Comparison of ENCODE assay signal across 8 cellular contexts in the genomic region with DNA sequence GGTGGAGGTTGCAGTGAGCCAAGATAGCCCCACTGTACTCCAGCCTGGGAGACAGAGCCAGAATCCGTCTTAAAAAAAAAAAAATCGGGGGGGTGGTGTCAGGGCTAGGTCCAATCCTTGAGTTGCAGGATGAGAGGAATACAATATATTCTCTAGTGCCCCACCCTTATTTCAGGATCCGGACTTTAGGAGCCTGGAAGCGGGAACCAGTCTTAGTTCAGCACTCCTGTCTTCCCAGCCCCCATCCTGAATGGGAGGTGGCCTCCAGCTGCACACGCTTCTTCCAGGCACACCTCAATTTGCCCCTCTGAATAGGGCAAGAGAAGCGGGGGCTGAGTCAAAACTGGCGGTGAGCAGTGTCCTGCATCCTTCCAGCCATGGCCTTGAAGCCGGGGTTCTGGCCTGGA. TPM values are rescaled to one million over a fixed set of nuclear protein-coding genes. Genes with fewer than 3 reads are reported as not detected.
DNase-seq lines count a peak whose midpoint lies in the region; ATAC-seq and TF ChIP-seq lines count a peak whose summit lies in the region.

No MANE protein-coding gene starts in this region.

- in situ Hi-C loops in mammary epithelial cell (cut with MboI; ENCODE audit: low sequenced_read_pairs in 2 of 2), result no loop called here
- in situ Hi-C loops in GM13976 (cut with MboI; ENCODE audit: low sequenced_read_pairs, unreplicated experiment), result no loop called here

- peak overlapping the region; percentile 89 for H3K4me3 Mint-ChIP-seq in stimulated activated naive CD8-positive, alpha-beta T cell treated with anti-CD3 and anti-CD28 coated beads, Interleukin-15, Interleukin-2, amounts not matched to agents 100 ng/mL and 50 ng/mL, for 24 hours

- no peak for DNase-seq in stimulated activated naive CD8-positive, alpha-beta T cell treated with anti-CD3 and anti-CD28 coated beads, Interleukin-15, Interleukin-2, amounts not matched to agents 100 U/mL and 50 U/mL, for 24 hours
- peak; percentile 60 for DNase-seq in mammary epithelial cell
- peak in 1 of 3 donors; percentile 75 for DNase-seq in mucosa of descending colon
- no peak for DNase-seq in HuH-7.5 (ENCODE audit: low spot score)
- no peak for DNase-seq in GM13976 (ENCODE audit: low spot score)

- peak overlapping the region; percentile 93 for H3K27ac Mint-ChIP-seq in stimulated activated naive CD8-positive, alpha-beta T cell treated with anti-CD3 and anti-CD28 coated beads, Interleukin-15, Interleukin-2, amounts not matched to agents 100 ng/mL and 50 ng/mL, for 24 hours

- H3K27me3 ChIP-seq in mammary epithelial cell (ENCODE audit: insufficient read depth, low read length), result peaks cover 4% of the 10 kb centered on the region

- no peaks in the 10 kb centered on the region for H3K36me3 ChIP-seq in mammary epithelial cell (ENCODE audit: insufficient read depth, low read length)
- H3K36me3 ChIP-seq in mucosa of descending colon (ENCODE audit: low read depth), result no peaks in the 10 kb centered on the region

- ATAC-seq in stimulated activated naive CD8-positive, alpha-beta T cell treated with anti-CD3 and anti-CD28 coated beads, Interleukin-15, Interleukin-2, amounts not matched to agents 100 U/mL and 50 U/mL, for 24 hours, result no peak
- ATAC-seq in mucosa of descending colon, result peak; percentile 0
- ATAC-seq in GM18511 (IDR thresholded peaks at IDR 0.05; ENCODE audit: unreplicated experiment), result no peak
- no peak for ATAC-seq in GM19455 (IDR thresholded peaks at IDR 0.05; ENCODE audit: unreplicated experiment)

- H3K27me3 Mint-ChIP-seq in stimulated activated naive CD8-positive, alpha-beta T cell treated with anti-CD3 and anti-CD28 coated beads, Interleukin-15, Interleukin-2, amounts not matched to agents 100 ng/mL and 50 ng/mL, for 24 hours, result peaks cover 8% of the 10 kb centered on the region

- no peaks in the 10 kb centered on the region for H3K9me3 Mint-ChIP-seq in stimulated activated naive CD8-positive, alpha-beta T cell treated with anti-CD3 and anti-CD28 coated beads, Interleukin-15, Interleukin-2, amounts not matched to agents 100 ng/mL and 50 ng/mL, for 24 hours

- intact Hi-C loops in mammary epithelial cell (cut with micrococcal nuclease) (loop anchor here (1.0 to 5.0 kb wide), 4 partner anchors 18 to 298 kb away; a partner anchor contains a TSS), mucosa of descending colon (cut with DNase I, micrococcal nuclease) (loop anchor here in 1 of 2 donors (5.0 kb wide), 1 partner anchor 232 kb away; no protein-coding TSS in a partner anchor)

- dilution Hi-C loops in mammary epithelial cell (cut with HindIII; ENCODE audit: low sequenced_read_pairs), result no loop called here

- peak overlapping the region; percentile 94 for H3K4me2 ChIP-seq in mammary epithelial cell (ENCODE audit: insufficient read depth, low read depth, low read length)

- WGBS in mammary epithelial cell (ENCODE audit: low coverage, missing lambda C conversion rate), result 17% methylated on average over 7 of the region's 8 CpGs

- BruUV-seq in mammary epithelial cell (replicated peaks; lab: Mats Ljungman, UMichigan), result TSS peak; percentile 20

- no peaks in the 10 kb centered on the region for H4K20me1 ChIP-seq in mammary epithelial cell (ENCODE audit: insufficient read depth, low read length)

- peaks cover 63% of the 10 kb centered on the region for H3K4me1 Mint-ChIP-seq in stimulated activated naive CD8-positive, alpha-beta T cell treated with anti-CD3 and anti-CD28 coated beads, Interleukin-15, Interleukin-2, amounts not matched to agents 100 ng/mL and 50 ng/mL, for 24 hours (ENCODE audit: low read depth)

- CTCF ChIA-PET in mammary epithelial cell (lab: Charles Lee; ENCODE audit: low non-redundant PET), result interaction anchor here (0.7 kb wide), 1 partner anchor 228 kb away, joined by 7 read pairs; no protein-coding TSS in a partner anchor

- H3K4me3 ChIP-seq in mammary epithelial cell (replicated peaks in 1 of 3; ENCODE audit: insufficient read depth in 1 of 3, low read depth in 2 of 3, low read length in 3 of 3) (peak overlapping the region; percentile 72 to 76 (median 72)), mucosa of descending colon (no peak overlapping the region)

- peaks cover 33% of the 10 kb centered on the region for H3K79me2 ChIP-seq in mammary epithelial cell (ENCODE audit: insufficient read depth, low read length)

- no peak for TF ChIP-seq CTCF in mammary epithelial cell (conservative IDR thresholded peaks at IDR 0.05 in 1 of 2, IDR thresholded peaks at IDR 0.05 in 1 of 2; ENCODE audit: extremely low read depth in 1 of 2, insufficient read depth in 1 of 2, low read depth in 1 of 2, low read length in 2 of 2)
- no peak for TF ChIP-seq CTCF in mucosa of descending colon (IDR thresholded peaks at IDR 0.05)
- TF ChIP-seq CTCF in GM13976 (IDR thresholded peaks at IDR 0.05; ENCODE audit: borderline replicate concordance, control extremely low read depth, extremely low read depth, insufficient read depth, missing control alignments), result no peak

- peak overlapping the region; percentile 82 for H2AFZ ChIP-seq in mammary epithelial cell (ENCODE audit: low read depth, low read length)

- H3K27ac ChIP-seq in mammary epithelial cell (ENCODE audit: insufficient read depth, low read depth, low read length), result peak overlapping the region; percentile 43

- H3K9ac ChIP-seq in mammary epithelial cell (ENCODE audit: insufficient read depth, low read length), result no peak overlapping the region

- H3K4me1 ChIP-seq in mammary epithelial cell (ENCODE audit: insufficient read depth, low read length) (peaks cover 71% of the 10 kb centered on the region), mucosa of descending colon (ENCODE audit: low read depth) (peaks cover 65% of the 10 kb centered on the region)

- H3K9me3 ChIP-seq in mammary epithelial cell (replicated peaks; ENCODE audit: insufficient read depth, low read length), result no peaks in the 10 kb centered on the region
- H3K9me3 ChIP-seq in mucosa of descending colon, result no peaks in the 10 kb centered on the region

- peaks cover 10% of the 10 kb centered on the region for H3K36me3 Mint-ChIP-seq in stimulated activated naive CD8-positive, alpha-beta T cell treated with anti-CD3 and anti-CD28 coated beads, Interleukin-15, Interleukin-2, amounts not matched to agents 100 ng/mL and 50 ng/mL, for 24 hours (ENCODE audit: low read depth)

RNA-seq across cellular contexts. Expression of a gene that starts 1.6 kb away (rescaled TPM):
- total RNA-seq in mammary epithelial cell, result 10 to 100 TPM in 1 of 2 donors, 1 to 10 TPM in 1; 6.7 to 38.7 TPM
- polyA plus RNA-seq in mammary epithelial cell, result 31.6 TPM
- polyA minus RNA-seq in mammary epithelial cell, result 25.9 TPM
- total RNA-seq in mucosa of descending colon, result 10 to 100 TPM; 30.7 to 36.5 (median 34.1) TPM

RNA-seq across cellular contexts. Expression of a gene that starts 3.1 kb away (rescaled TPM):
- total RNA-seq in mammary epithelial cell, result 1 to 10 TPM in 1 of 2 donors, under 1 TPM in 1; 0.67 to 1.7 TPM
- 0.37 TPM for polyA plus RNA-seq in mammary epithelial cell
- not detected for polyA minus RNA-seq in mammary epithelial cell
- total RNA-seq in mucosa of descending colon, result 1 to 10 TPM; 1.7 to 2.6 (median 1.9) TPM

RNA-seq across cellular contexts. Expression of a gene that starts 18.7 kb away (rescaled TPM):
- total RNA-seq in mammary epithelial cell (10 to 100 TPM; 24.5 to 43.1 TPM), mucosa of descending colon (10 to 100 TPM; 30.8 to 39.6 (median 36.1) TPM)
- 62.9 TPM for polyA plus RNA-seq in mammary epithelial cell
- 54.5 TPM for polyA minus RNA-seq in mammary epithelial cell

RNA-seq across cellular contexts. Expression of a gene that starts 33.7 kb away (rescaled TPM):
- total RNA-seq in mammary epithelial cell, result 1 to 10 TPM; 1.2 to 1.7 TPM
- polyA plus RNA-seq in mammary epithelial cell, result 0.83 TPM
- polyA minus RNA-seq in mammary epithelial cell, result not detected
- total RNA-seq in mucosa of descending colon, result 10 to 100 TPM in 2 of 3 donors, 1 to 10 TPM in 1; 8.0 to 15.4 (median 10.5) TPM

RNA-seq across cellular contexts. Expression of a gene that starts 46.7 kb away (rescaled TPM):
- total RNA-seq in mammary epithelial cell, result 10 to 100 TPM; 25.8 to 29.0 TPM
- 37.4 TPM for polyA plus RNA-seq in mammary epithelial cell
- polyA minus RNA-seq in mammary epithelial cell, result 21.3 TPM
- 10 to 100 TPM; 25.4 to 68.0 (median 42.1) TPM for total RNA-seq in mucosa of descending colon
